ENCODE assay signal across 1 cellular context in the genomic region with DNA sequence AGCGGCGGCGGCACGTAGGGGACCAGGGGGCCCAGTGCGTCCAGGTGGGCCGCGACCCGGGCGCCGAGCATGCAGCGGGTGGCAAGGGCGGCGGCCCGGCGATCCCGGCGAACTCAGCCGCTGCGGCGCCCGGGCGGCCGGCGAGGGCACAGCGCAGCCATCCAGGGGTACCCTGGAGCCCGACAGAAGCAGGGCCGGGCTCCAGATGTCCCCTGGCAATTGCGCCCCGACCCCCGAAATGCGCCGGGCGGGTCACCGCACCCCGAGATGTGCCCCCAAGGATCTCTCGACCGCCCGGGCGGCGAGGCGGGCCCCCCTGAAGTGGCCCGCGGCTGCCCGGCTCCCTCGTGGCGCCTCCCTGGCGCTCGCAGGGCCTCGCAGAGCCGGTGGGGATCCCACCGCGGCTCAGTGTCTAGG.
TF ChIP-seq lines count a peak whose summit lies in the region.

No MANE protein-coding gene starts in this region.

TF ChIP-seq in K562, 482 proteins besides CTCF, POLR2A, EP300 and RAD21:
- TF ChIP-seq CHD1 (IDR thresholded peaks at IDR 0.05; ENCODE audit: low read length) (peak; percentile 47), SIN3A (IDR thresholded peaks at IDR 0.05; ENCODE audit: borderline replicate concordance in 2 of 2, control insufficient read depth in 1 of 2, low read depth in 2 of 2, low read length in 2 of 2) (peak in 1 of 2 experiments; percentile 40; a peak in 1 of 4 replicates), PHF8 (IDR thresholded peaks at IDR 0.05; ENCODE audit: borderline replicate concordance, low read length) (peak; percentile 66; the same call in 1 of the 2 replicates), ZFX (CRISPR knock-in tag; IDR thresholded peaks at IDR 0.05) (peak; percentile 56), GABPB1 (CRISPR knock-in tag; IDR thresholded peaks at IDR 0.05) (peak; percentile 18; the same call in 1 of the 2 replicates), RBBP5 (IDR thresholded peaks at IDR 0.05; ENCODE audit: borderline replicate concordance, insufficient read depth, low read length, poor library complexity, severe bottlenecking) (peak; percentile 76)
- TF ChIP-seq, protein P1, sequence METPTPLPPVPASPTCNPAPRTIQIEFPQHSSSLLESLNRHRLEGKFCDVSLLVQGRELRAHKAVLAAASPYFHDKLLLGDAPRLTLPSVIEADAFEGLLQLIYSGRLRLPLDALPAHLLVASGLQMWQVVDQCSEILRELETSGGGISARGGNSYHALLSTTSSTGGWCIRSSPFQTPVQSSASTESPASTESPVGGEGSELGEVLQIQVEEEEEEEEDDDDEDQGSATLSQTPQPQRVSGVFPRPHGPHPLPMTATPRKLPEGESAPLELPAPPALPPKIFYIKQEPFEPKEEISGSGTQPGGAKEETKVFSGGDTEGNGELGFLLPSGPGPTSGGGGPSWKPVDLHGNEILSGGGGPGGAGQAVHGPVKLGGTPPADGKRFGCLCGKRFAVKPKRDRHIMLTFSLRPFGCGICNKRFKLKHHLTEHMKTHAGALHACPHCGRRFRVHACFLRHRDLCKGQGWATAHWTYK (CRISPR knock-in tag; IDR thresholded peaks at IDR 0.05) = 0 out of 2 replicates have a peak, but pooled peaks have one; percentile 14
